In genomic region chr7:105521027-105521730, GRCh38 we compare ENCODE assay signal across 8 cellular contexts. TPM values are rescaled to one million over a fixed set of nuclear protein-coding genes. Genes with fewer than 3 reads are reported as not detected.
A peak's percentile ranks its signal among the peaks of the same experiment; 100 is the strongest.
DNase-seq lines count a peak whose midpoint lies in the region; ATAC-seq and TF ChIP-seq lines count a peak whose summit lies in the region.

No MANE protein-coding gene starts in this region.

- CTCF ChIA-PET in Caco-2 (lab: Charles Lee), result interaction anchor here (0.6 kb wide), 1 partner anchor 10 kb away, joined by 4 read pairs; no protein-coding TSS in a partner anchor

- POLR2A ChIA-PET in Caco-2 (lab: Charles Lee), result interaction anchor here (2.3 kb wide), 1 partner anchor 11 kb away, joined by 8 read pairs; the partner anchor contains the start of gene RINT1

- H3K27ac Mint-ChIP-seq in Caco-2 (ENCODE audit: unreplicated experiment) (peak overlapping the region; percentile 94), neural crest cell (ENCODE audit: unreplicated experiment) (peak overlapping the region; percentile 99)

- intact Hi-C loops in Caco-2 (cut with micrococcal nuclease; ENCODE audit: unreplicated experiment), result loop anchor here (5.0 kb wide), 1 partner anchor 479 kb away; no protein-coding TSS in a partner anchor

- no peaks in the 10 kb centered on the region for H3K27me3 ChIP-seq in Caco-2 (replicated peaks; ENCODE audit: control insufficient read depth, insufficient read depth, low read length)
- no peaks in the 10 kb centered on the region for H3K27me3 ChIP-seq in HL-60 (ENCODE audit: insufficient read depth, poor library complexity, severe bottlenecking)
- no peaks in the 10 kb centered on the region for H3K27me3 ChIP-seq in thoracic aorta (replicated peaks; ENCODE audit: insufficient read depth)

- peak overlapping the region; percentile 75 for H3K27ac ChIP-seq in HL-60 (replicated peaks)
- peak overlapping the region; percentile 84 to 93 for H3K27ac ChIP-seq in thoracic aorta

- H3K4me3 Mint-ChIP-seq in Caco-2 (ENCODE audit: unreplicated experiment) (peak overlapping the region; percentile 92), neural crest cell (peak overlapping the region; percentile 98)

- DNase-seq in Caco-2 (peak; percentile 67 to 71), HL-60 (ENCODE audit: low read depth in 1 of 2, low spot score in 1 of 2) (peak; percentile 51 to 66), NOMO-1 treated with DMSO at 0.1 percent for 48 hours (lab: John Stamatoyannopoulos, UW; ENCODE audit: unreplicated experiment) (peak; percentile 3), foreskin melanocyte (peak; percentile 45), neural crest cell (ENCODE audit: low read depth, low spot score) (peak; percentile 45), thoracic aorta (ENCODE audit: low spot score) (peak; percentile 25)
- DNase-seq in activated T-helper 9 cell treated with anti-CD3 and anti-CD28 coated beads, Interleukin-2, amount 50 U/mL, for 16 hours (ENCODE audit: low read depth), result peak; percentile 25

- H3K36me3 Mint-ChIP-seq in Caco-2 (ENCODE audit: insufficient read depth, unreplicated experiment), result peaks cover 33% of the 10 kb centered on the region
- peaks cover 9% of the 10 kb centered on the region for H3K36me3 Mint-ChIP-seq in neural crest cell (ENCODE audit: low read depth)

- H3K9me3 ChIP-seq in Caco-2, result no peaks in the 10 kb centered on the region
- H3K9me3 ChIP-seq in thoracic aorta, result no peaks in the 10 kb centered on the region

- H3K9me3 Mint-ChIP-seq in Caco-2 (ENCODE audit: unreplicated experiment), result peaks cover 7% of the 10 kb centered on the region
- H3K9me3 Mint-ChIP-seq in neural crest cell, result peaks cover 2% of the 10 kb centered on the region

- H3K4me1 ChIP-seq in Caco-2, result 0 out of 2 replicates have a peak, but pooled peaks cover 9% of the 10 kb centered on the region
- H3K4me1 ChIP-seq in thoracic aorta (ENCODE audit: control insufficient read depth in 1 of 2, low read depth in 2 of 2), result peaks cover 5 to 16% of the 10 kb centered on the region in 2 donors

- peaks cover 8% of the 10 kb centered on the region for H3K4me1 Mint-ChIP-seq in Caco-2 (ENCODE audit: low read depth, unreplicated experiment)
- peaks cover 22% of the 10 kb centered on the region for H3K4me1 Mint-ChIP-seq in neural crest cell

- peak overlapping the region; percentile 97 for H3K4me3 ChIP-seq in Caco-2 (ENCODE audit: low read depth, low read length)
- H3K4me3 ChIP-seq in HL-60 (replicated peaks; ENCODE audit: insufficient read depth, low read length), result peak overlapping the region; percentile 70
- H3K4me3 ChIP-seq in thoracic aorta, result peak overlapping the region; percentile 69

- no peak for TF ChIP-seq CTCF in Caco-2 (IDR thresholded peaks at IDR 0.05; ENCODE audit: insufficient read depth in 1 of 2, low read depth in 1 of 2, low read length in 1 of 2, severe bottlenecking in 1 of 2, unreplicated experiment in 1 of 2)
- no peak for TF ChIP-seq CTCF in HL-60 (IDR thresholded peaks at IDR 0.05; ENCODE audit: insufficient read depth, low read length)
- TF ChIP-seq CTCF in neural crest cell (conservative IDR thresholded peaks at IDR 0.05), result no peak
- TF ChIP-seq CTCF in thoracic aorta (IDR thresholded peaks at IDR 0.05), result no peak

- peak; percentile 41 for ATAC-seq in GM21390 (IDR thresholded peaks at IDR 0.05; ENCODE audit: unreplicated experiment)
- ATAC-seq in thoracic aorta (ENCODE audit: insufficient number of reproducible peaks, low FRiP score, low read depth), result peak; percentile 54

- H3K36me3 ChIP-seq in Caco-2 (ENCODE audit: control insufficient read depth, insufficient read depth, low read length) (peaks cover 2% of the 10 kb centered on the region), thoracic aorta (no peaks in the 10 kb centered on the region)

- no TSS peak for BruUV-seq in Caco-2 (replicated peaks; lab: Mats Ljungman, UMichigan)

- H3K27me3 Mint-ChIP-seq in Caco-2 (ENCODE audit: insufficient read depth, unreplicated experiment) (no peaks in the 10 kb centered on the region), neural crest cell (ENCODE audit: low read depth) (peaks cover 2% of the 10 kb centered on the region)

RNA-seq across cellular contexts. Expression of gene PUS7, which starts 0.9 kb away (rescaled TPM):
- total RNA-seq in Caco-2 (2022), result 36.3 TPM in 2 replicates
- total RNA-seq in neural crest cell, result 38.0 and 44.0 TPM in 2 replicates
- 10 to 100 TPM in 1 of 2 donors, 1 to 10 TPM in 1; 4.1 to 20.6 TPM for total RNA-seq in thoracic aorta

RNA-seq across cellular contexts. Expression of gene RINT1, which starts 10.8 kb away (rescaled TPM):
- total RNA-seq in Caco-2 (2022) (23.9 and 28.0 TPM in 2 replicates), neural crest cell (18.8 and 21.5 TPM in 2 replicates), thoracic aorta (10 to 100 TPM; 20.2 to 25.2 TPM)

Comparison
In these comparisons a context has a peak if more than half of its experiments do, and no peak if none do; other contexts are left out.
1. Peak in every context shown above with its lines: DNase-seq, ATAC-seq, H3K4me3 ChIP-seq and H3K27ac ChIP-seq.
2. DNase-seq: peak in every context shown above with its lines; median percentile 69 in Caco-2; 58 in HL-60; 45 in foreskin melanocyte; 45 in neural crest cell; 25 in activated T-helper 9 cell treated with anti-CD3 and anti-CD28 coated beads, Interleukin-2, amount 50 U/mL, for 16 hours; 25 in thoracic aorta; 3 in NOMO-1 treated with DMSO at 0.1 percent for 48 hours.